Comparison of ENCODE assay signal across 11 cellular contexts in the genomic region with DNA sequence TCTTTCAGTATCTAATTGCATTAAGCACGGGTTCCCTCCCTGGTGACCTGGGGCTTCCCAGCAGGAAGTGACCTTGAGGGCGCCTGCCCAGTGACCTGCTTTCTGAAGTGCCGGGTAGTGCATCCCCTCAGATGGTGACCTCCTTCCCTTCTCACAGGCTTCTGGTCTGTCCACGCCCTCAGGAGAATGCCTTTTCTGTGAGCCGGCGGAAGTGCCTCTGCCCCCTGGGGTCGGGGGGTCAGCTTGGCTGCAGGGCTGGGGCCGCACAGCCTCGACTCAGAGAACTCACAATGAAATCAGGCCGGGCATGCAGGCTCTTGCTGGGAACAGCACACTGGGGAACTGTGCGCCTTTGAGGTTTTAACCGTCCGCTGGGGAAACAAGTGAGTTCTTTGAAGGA.
DNase-seq lines count a peak whose midpoint lies in the region; ATAC-seq, FAIRE-seq and TF ChIP-seq lines count a peak whose summit lies in the region.
"Had no signal": no experiment of that assay in that cellular context is flagged by ENCODE, and none has a peak within 500 bp of the region (broad histone marks: within the 10 kb centered on the region; RNA-seq: fewer than 3 reads in every experiment).

No MANE protein-coding gene starts in this region.

- H3K27ac Mint-ChIP-seq in endodermal cell: peak overlapping the region; percentile 74
- H3K27ac Mint-ChIP-seq in stimulated activated effector memory CD8-positive, alpha-beta T cell treated with anti-CD3 and anti-CD28 coated beads, Interleukin-12 subunit alpha, Interleukin-12 subunit beta, amount 100 ng/mL, for 72 hours: no peak overlapping the region

- intact Hi-C loops in HepG2 (cut with micrococcal nuclease; ENCODE audit: unreplicated experiment): no loop called here

- CTCF ChIA-PET in HepG2 (lab: Yijun Ruan, JAX; ENCODE audit: low intra/inter-chr PET ratio, low total read pairs): no interaction called here

- WGBS in endodermal cell (ENCODE audit: insufficient coverage in 1 of 2, insufficient read length in 1 of 2), 2 experiments: 41 to 49% methylated on average over 9 to 13 of the region's 13 CpGs
- 13% methylated on average over 13 of the region's 13 CpGs for WGBS in HepG2 (ENCODE audit: low lambda C conversion rate)

- no peaks in the 10 kb centered on the region for H3K9me3 ChIP-seq in endodermal cell (ENCODE audit: control insufficient read depth, low read length)
- H3K9me3 ChIP-seq in HepG2 (ENCODE audit: low read length): no peaks in the 10 kb centered on the region

- H3K27me3 Mint-ChIP-seq in endodermal cell (ENCODE audit: insufficient read depth): no peaks in the 10 kb centered on the region

- H4K20me1 ChIP-seq in HepG2 (ENCODE audit: insufficient read depth, low read length): no peaks in the 10 kb centered on the region; the same call in 1 of the 2 replicates

- no peaks in the 10 kb centered on the region for H3K79me2 ChIP-seq in HepG2 (ENCODE audit: insufficient read depth, low read length)

- H2AFZ ChIP-seq in HepG2 (ENCODE audit: low read length): no peak overlapping the region

- H3K9me3 Mint-ChIP-seq in endodermal cell: no peaks in the 10 kb centered on the region
- no peaks in the 10 kb centered on the region for H3K9me3 Mint-ChIP-seq in stimulated activated effector memory CD8-positive, alpha-beta T cell treated with anti-CD3 and anti-CD28 coated beads, Interleukin-12 subunit alpha, Interleukin-12 subunit beta, amount 100 ng/mL, for 72 hours

- ATAC-seq in HepG2: no peak
- ATAC-seq in stimulated activated effector memory CD8-positive, alpha-beta T cell treated with anti-CD3 and anti-CD28 coated beads, Interleukin-12 subunit alpha, Interleukin-12 subunit beta, amount 100 ng/mL, for 72 hours: no peak
- no peak for ATAC-seq in HG02938 (IDR thresholded peaks at IDR 0.05; ENCODE audit: unreplicated experiment)

- H3K4me3 Mint-ChIP-seq in endodermal cell: no peak overlapping the region
- H3K4me3 Mint-ChIP-seq in stimulated activated effector memory CD8-positive, alpha-beta T cell treated with anti-CD3 and anti-CD28 coated beads, Interleukin-12 subunit alpha, Interleukin-12 subunit beta, amount 100 ng/mL, for 72 hours: peak overlapping the region; percentile 39

- no TSS peak for BruUV-seq in HepG2 (replicated peaks; lab: Mats Ljungman, UMichigan)

- no peak for FAIRE-seq in HepG2 (lab: Jason Lieb, UNC)
- FAIRE-seq: small intestine had no signal

- H3K36me3 ChIP-seq in endodermal cell (ENCODE audit: control insufficient read depth, insufficient read depth, low read length): no peaks in the 10 kb centered on the region
- no peaks in the 10 kb centered on the region for H3K36me3 ChIP-seq in HepG2 (replicated peaks in 1 of 2; ENCODE audit: control insufficient read depth in 1 of 2, insufficient read depth in 2 of 2, low read length in 2 of 2)

- H3K27ac ChIP-seq in endodermal cell (ENCODE audit: low read depth, low read length) (peak overlapping the region; percentile 69), HepG2 (ENCODE audit: extremely low read length, insufficient read depth, low read length) (no peak overlapping the region)

- H3K27me3 ChIP-seq in endodermal cell (ENCODE audit: control insufficient read depth, insufficient read depth, low read length, poor library complexity, severe bottlenecking) (no peaks in the 10 kb centered on the region), HepG2 (ENCODE audit: control insufficient read depth in 1 of 2, insufficient read depth in 2 of 2, low read length in 2 of 2) (peaks cover 4 to 37% of the 10 kb centered on the region in 2 experiments; a peak in 3 of 5 replicates)

- TF ChIP-seq EP300 in HepG2 (IDR thresholded peaks at IDR 0.05; ENCODE audit: low read depth in 2 of 2, low read length in 2 of 2) (no peak), HepG2 (CRISPR knock-in tag; IDR thresholded peaks at IDR 0.05; ENCODE audit: borderline replicate concordance) (no peak)

- no peaks in the 10 kb centered on the region for H3K36me3 Mint-ChIP-seq in endodermal cell (ENCODE audit: low read depth)
- H3K36me3 Mint-ChIP-seq in stimulated activated effector memory CD8-positive, alpha-beta T cell treated with anti-CD3 and anti-CD28 coated beads, Interleukin-12 subunit alpha, Interleukin-12 subunit beta, amount 100 ng/mL, for 72 hours: no peaks in the 10 kb centered on the region

- peak; percentile 41 for DNase-seq in MV-4-11 (lab: John Stamatoyannopoulos, UW)
- DNase-seq in endodermal cell: peak; percentile 91
- DNase-seq in HepG2 (ENCODE audit: low spot score): no peak
- DNase-seq in stimulated activated effector memory CD8-positive, alpha-beta T cell treated with anti-CD3 and anti-CD28 coated beads, Interleukin-12 subunit alpha, Interleukin-12 subunit beta, amount 100 ng/mL, for 72 hours (ENCODE audit: low spot score in 2 of 2): no peak
- DNase-seq in activated T-cell treated with anti-CD3 and anti-CD28 coated beads, Interleukin-2, amount 50 U/mL, for 48 hours: no peak
- DNase-seq in mucosa of gallbladder (ENCODE audit: low spot score): no peak
- no peak for DNase-seq in RPMI8226
- DNase-seq: activated gamma-delta T cell, foreskin fibroblast, small intestine had no signal

- no peak overlapping the region for H3K4me3 ChIP-seq in endodermal cell (ENCODE audit: low read length)
- no peak overlapping the region for H3K4me3 ChIP-seq in HepG2 (replicated peaks in 1 of 3; ENCODE audit: insufficient read depth in 1 of 3, low read depth in 2 of 3, low read length in 3 of 3)

- no peak for TF ChIP-seq POLR2A in HepG2 (IDR thresholded peaks at IDR 0.05; ENCODE audit: insufficient read depth in 1 of 2, low read depth in 2 of 2, low read length in 2 of 2)

- TF ChIP-seq CTCF in endodermal cell (conservative IDR thresholded peaks at IDR 0.05) (no peak), HepG2 (CRISPR knock-in tag; IDR thresholded peaks at IDR 0.05) (no peak)

- TF ChIP-seq RAD21 in HepG2 (CRISPR knock-in tag; IDR thresholded peaks at IDR 0.05): no peak

- in situ Hi-C loops in HepG2 (cut with HindIII; ENCODE audit: extremely low pct_ligation_motif_present, low pct_unique_long_range_greater_than_20kb): no loop called here

- peaks cover 31% of the 10 kb centered on the region for H3K4me1 Mint-ChIP-seq in endodermal cell
- H3K4me1 Mint-ChIP-seq in stimulated activated effector memory CD8-positive, alpha-beta T cell treated with anti-CD3 and anti-CD28 coated beads, Interleukin-12 subunit alpha, Interleukin-12 subunit beta, amount 100 ng/mL, for 72 hours: peaks cover 20% of the 10 kb centered on the region

- H3K9ac ChIP-seq in endodermal cell (ENCODE audit: extremely low read depth, low read length, poor library complexity, severe bottlenecking) (no peak overlapping the region), HepG2 (ENCODE audit: insufficient read depth, low read depth, low read length) (no peak overlapping the region)

- POLR2A ChIA-PET in HepG2 (lab: Yijun Ruan, JAX): no interaction called here

- no peaks in the 10 kb centered on the region for H3K4me1 ChIP-seq in endodermal cell (ENCODE audit: control insufficient read depth, insufficient read depth, low read length)
- H3K4me1 ChIP-seq in HepG2 (ENCODE audit: insufficient read depth, low read length): no peaks in the 10 kb centered on the region

- H3K4me2 ChIP-seq in HepG2 (ENCODE audit: low read depth, low read length): peak overlapping the region; percentile 34; the same call in 1 of the 2 replicates

TF ChIP-seq in HepG2, 621 proteins besides CTCF, POLR2A, EP300 and RAD21:
- TF ChIP-seq RARA (CRISPR knock-in tag; IDR thresholded peaks at IDR 0.05) (0 out of 2 replicates have a peak, but pooled peaks have one; percentile 27), NR2F2 (IDR thresholded peaks at IDR 0.05; ENCODE audit: borderline replicate concordance, low read depth) (0 out of 2 replicates have a peak, but pooled peaks have one; percentile 25), GABPB1 (CRISPR knock-in tag; IDR thresholded peaks at IDR 0.05) (peak; percentile 44; the same call in 1 of the 2 replicates), GABPA (IDR thresholded peaks at IDR 0.05; ENCODE audit: low read depth, low read length) (no peak), GABPA (CRISPR knock-in tag; IDR thresholded peaks at IDR 0.05; ENCODE audit: low read depth) (peak; percentile 50), NR2F6 (IDR thresholded peaks at IDR 0.05) (peak; percentile 34; the same call in 1 of the 2 replicates), NR2F6 (CRISPR knock-in tag; IDR thresholded peaks at IDR 0.05) (no peak), ZNF7 (CRISPR knock-in tag; IDR thresholded peaks at IDR 0.05) (no peak)

Comparison
In these comparisons a context has a peak if more than half of its experiments do, and no peak if none do; other contexts are left out.
1. DNase-seq: peak in MV-4-11 (single experiment) and endodermal cell (single experiment); none in HepG2 (single experiment), stimulated activated effector memory CD8-positive, alpha-beta T cell treated with anti-CD3 and anti-CD28 coated beads, Interleukin-12 subunit alpha, Interleukin-12 subunit beta, amount 100 ng/mL, for 72 hours (0 of 2), activated T-cell treated with anti-CD3 and anti-CD28 coated beads, Interleukin-2, amount 50 U/mL, for 48 hours (0 of 2), mucosa of gallbladder (single experiment) and RPMI8226 (single experiment).